Comparison of ENCODE assay signal across 9 cellular contexts in the genomic region with DNA sequence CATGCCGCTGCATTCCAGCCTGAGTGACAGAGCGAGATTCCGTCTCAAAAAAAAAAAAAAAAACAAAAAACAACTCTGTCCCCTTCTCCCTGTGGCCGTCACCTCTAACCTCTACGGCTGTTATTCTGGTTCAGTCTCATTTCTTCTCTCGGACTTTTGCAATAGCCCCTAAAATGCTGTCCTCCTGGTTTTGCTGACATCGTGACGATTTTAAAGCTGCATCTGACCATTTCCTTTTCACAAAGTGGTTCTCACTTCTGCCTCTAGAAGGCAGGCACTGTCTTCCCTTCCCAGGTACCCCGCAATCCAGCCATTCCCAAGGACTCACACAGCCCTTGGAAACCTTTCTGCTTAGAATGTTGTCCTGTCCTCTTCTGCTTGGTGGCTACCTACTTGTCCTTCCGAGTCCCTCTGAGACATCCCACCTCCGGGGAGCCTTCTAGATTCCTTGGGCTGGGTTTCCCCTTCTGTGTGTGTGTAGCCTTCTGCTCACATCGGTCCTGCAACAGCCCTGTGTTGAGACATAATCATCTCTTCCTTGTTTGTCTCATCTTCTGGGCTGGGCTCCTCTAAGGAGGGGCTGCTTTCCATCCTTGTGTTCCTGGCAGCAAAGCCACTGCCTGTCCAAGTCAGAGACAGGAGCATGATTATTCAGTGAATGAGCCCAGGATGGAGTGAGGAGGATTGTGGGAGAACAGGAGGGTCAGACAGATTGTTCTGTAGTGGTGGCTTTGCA.
A peak's percentile ranks its signal among the peaks of the same experiment; 100 is the strongest.
DNase-seq lines count a peak whose midpoint lies in the region; ATAC-seq and TF ChIP-seq lines count a peak whose summit lies in the region.
"Had no signal": no experiment of that assay in that cellular context is flagged by ENCODE, and none has a peak within 500 bp of the region (broad histone marks: within the 10 kb centered on the region; RNA-seq: fewer than 3 reads in every experiment).

No MANE protein-coding gene starts in this region.

- no peak for DNase-seq in CD4-positive, alpha-beta memory T cell
- DNase-seq in fibroblast of lung (ENCODE audit: low read depth in 2 of 2) (no peak), OCI-M1 (lab: John Stamatoyannopoulos, UW) (no peak), GM19240 (ENCODE audit: insufficient read length, low spot score) (no peak)
- DNase-seq: NCI-H2029 treated with DMSO at 0.1 percent for 48 hours had no signal

- H3K27me3 Mint-ChIP-seq in CD4-positive, alpha-beta memory T cell, result no peaks in the 10 kb centered on the region

- intact Hi-C loops in CD4-positive, alpha-beta memory T cell (cut with micrococcal nuclease), result no loop called here

- no peak for ATAC-seq in GM21786 (IDR thresholded peaks at IDR 0.05; ENCODE audit: unreplicated experiment)
- no peak for ATAC-seq in GM19397 (IDR thresholded peaks at IDR 0.05; ENCODE audit: unreplicated experiment)

- no peaks in the 10 kb centered on the region for H3K27me3 ChIP-seq in CD4-positive, alpha-beta memory T cell (ENCODE audit: insufficient read depth, low read length)
- H3K27me3 ChIP-seq in fibroblast of lung (ENCODE audit: control insufficient read depth, insufficient read depth, low read length) (no peaks in the 10 kb centered on the region), neutrophil (no peaks in the 10 kb centered on the region)

- H3K27ac Mint-ChIP-seq in CD4-positive, alpha-beta memory T cell, result peak overlapping the region; percentile 59 to 94 (median 79)

- H3K79me2 ChIP-seq in fibroblast of lung (ENCODE audit: control insufficient read depth, insufficient read depth, low read length), result peaks cover 49% of the 10 kb centered on the region

- TF ChIP-seq CTCF in fibroblast of lung (conservative IDR thresholded peaks at IDR 0.05 in 1 of 2, IDR thresholded peaks at IDR 0.05 in 1 of 2; ENCODE audit: low read depth in 1 of 2, low read length in 2 of 2), result peak; percentile 11 to 35
- TF ChIP-seq CTCF in neutrophil (IDR thresholded peaks at IDR 0.05), result no peak

- H3K27ac ChIP-seq in CD4-positive, alpha-beta memory T cell (ENCODE audit: low read depth, low read length), result no peak overlapping the region
- H3K27ac ChIP-seq in fibroblast of lung (ENCODE audit: insufficient read depth, low read length) (no peak overlapping the region), neutrophil (peak overlapping the region; percentile 76)

- TF ChIP-seq RAD21 in Ishikawa (IDR thresholded peaks at IDR 0.05; ENCODE audit: low read depth), result peak; percentile 54

- no peak overlapping the region for H2AFZ ChIP-seq in fibroblast of lung (ENCODE audit: low read length)

- CTCF ChIA-PET in CD4-positive, alpha-beta memory T cell (lab: Charles Lee; ENCODE audit: partially characterized antibody), result interaction anchor here (0.7 to 2.3 kb wide), 6 partner anchors 8 to 126 kb away, joined by 3 to 9 read pairs (median 3); a partner anchor contains a TSS

- H3K4me1 ChIP-seq in CD4-positive, alpha-beta memory T cell (ENCODE audit: insufficient read depth, low read length), result peaks cover 72% of the 10 kb centered on the region
- H3K4me1 ChIP-seq in fibroblast of lung (ENCODE audit: control insufficient read depth, extremely low read depth, insufficient read depth, low read length) (peaks cover 29% of the 10 kb centered on the region), neutrophil (ENCODE audit: control insufficient read depth in 1 of 2, insufficient read depth in 1 of 2, low read depth in 1 of 2, low read length in 1 of 2) (peaks cover 22 to 29% of the 10 kb centered on the region in 2 experiments)

- H3K9me3 Mint-ChIP-seq in CD4-positive, alpha-beta memory T cell, result no peaks in the 10 kb centered on the region

- H3K36me3 Mint-ChIP-seq in CD4-positive, alpha-beta memory T cell, result peaks cover 0 to 2% of the 10 kb centered on the region in 2 donors

- no peak overlapping the region for H3K4me2 ChIP-seq in fibroblast of lung (ENCODE audit: extremely low read depth, insufficient read depth, low read length)

- H3K4me1 Mint-ChIP-seq in CD4-positive, alpha-beta memory T cell, result peaks cover 45 to 81% (median 61%) of the 10 kb centered on the region in 4 donors

- peak overlapping the region in 4 of 8 donors; percentile 24 to 73 (median 37) for H3K4me3 Mint-ChIP-seq in CD4-positive, alpha-beta memory T cell

- H3K9ac ChIP-seq in fibroblast of lung (ENCODE audit: insufficient read depth, low read length), result no peak overlapping the region

- no peaks in the 10 kb centered on the region for H4K20me1 ChIP-seq in fibroblast of lung (ENCODE audit: control insufficient read depth, extremely low read depth, insufficient read depth, low read length)

- TF ChIP-seq EP300 in Ishikawa (IDR thresholded peaks at IDR 0.05; ENCODE audit: borderline replicate concordance), result no peak

- no peaks in the 10 kb centered on the region for H3K9me3 ChIP-seq in CD4-positive, alpha-beta memory T cell (ENCODE audit: control insufficient read depth in 1 of 2, low read length in 2 of 2)
- H3K9me3 ChIP-seq in fibroblast of lung (ENCODE audit: control insufficient read depth, insufficient read depth, low read depth, low read length), result no peaks in the 10 kb centered on the region
- H3K9me3 ChIP-seq in neutrophil, result no peaks in the 10 kb centered on the region

- no peaks in the 10 kb centered on the region for H3K36me3 ChIP-seq in CD4-positive, alpha-beta memory T cell (ENCODE audit: insufficient read depth, low read length)
- no peaks in the 10 kb centered on the region for H3K36me3 ChIP-seq in fibroblast of lung (ENCODE audit: control insufficient read depth, insufficient read depth, low read length)
- H3K36me3 ChIP-seq in neutrophil, result no peaks in the 10 kb centered on the region

- H3K4me3 ChIP-seq in CD4-positive, alpha-beta memory T cell (ENCODE audit: low read length in 2 of 2), result no peak overlapping the region
- no peak overlapping the region for H3K4me3 ChIP-seq in fibroblast of lung (replicated peaks in 1 of 4; ENCODE audit: control extremely low read depth in 1 of 4, insufficient read depth in 1 of 4, low read depth in 3 of 4, low read length in 4 of 4)
- H3K4me3 ChIP-seq in neutrophil (ENCODE audit: low read depth in 1 of 2, low read length in 1 of 2), result no peak overlapping the region

- POLR2A ChIA-PET in CD4-positive, alpha-beta memory T cell (lab: Charles Lee; ENCODE audit: partially characterized antibody), result interaction anchor here (0.5 to 2.0 kb wide), 5 partner anchors 16 to 1246 kb away, joined by 3 to 9 read pairs (median 3); a partner anchor contains a TSS

TF ChIP-seq in Ishikawa, 13 proteins besides CTCF, POLR2A, EP300 and RAD21:
- TF ChIP-seq YY1 (IDR thresholded peaks at IDR 0.05; ENCODE audit: low read depth) (no peak), TCF12 (IDR thresholded peaks at IDR 0.05; ENCODE audit: low read depth) (no peak), TEAD4 (IDR thresholded peaks at IDR 0.05) (no peak), TAF1 (IDR thresholded peaks at IDR 0.05; ENCODE audit: low read depth) (no peak), CEBPB (IDR thresholded peaks at IDR 0.05) (no peak), NFIC (IDR thresholded peaks at IDR 0.05) (no peak)
- TF ChIP-seq, protein P1, sequence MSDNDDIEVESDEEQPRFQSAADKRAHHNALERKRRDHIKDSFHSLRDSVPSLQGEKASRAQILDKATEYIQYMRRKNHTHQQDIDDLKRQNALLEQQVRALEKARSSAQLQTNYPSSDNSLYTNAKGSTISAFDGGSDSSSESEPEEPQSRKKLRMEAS (IDR thresholded peaks at IDR 0.05), result no peak
